ENCODE assay signal across 10 cellular contexts in the genomic region with DNA sequence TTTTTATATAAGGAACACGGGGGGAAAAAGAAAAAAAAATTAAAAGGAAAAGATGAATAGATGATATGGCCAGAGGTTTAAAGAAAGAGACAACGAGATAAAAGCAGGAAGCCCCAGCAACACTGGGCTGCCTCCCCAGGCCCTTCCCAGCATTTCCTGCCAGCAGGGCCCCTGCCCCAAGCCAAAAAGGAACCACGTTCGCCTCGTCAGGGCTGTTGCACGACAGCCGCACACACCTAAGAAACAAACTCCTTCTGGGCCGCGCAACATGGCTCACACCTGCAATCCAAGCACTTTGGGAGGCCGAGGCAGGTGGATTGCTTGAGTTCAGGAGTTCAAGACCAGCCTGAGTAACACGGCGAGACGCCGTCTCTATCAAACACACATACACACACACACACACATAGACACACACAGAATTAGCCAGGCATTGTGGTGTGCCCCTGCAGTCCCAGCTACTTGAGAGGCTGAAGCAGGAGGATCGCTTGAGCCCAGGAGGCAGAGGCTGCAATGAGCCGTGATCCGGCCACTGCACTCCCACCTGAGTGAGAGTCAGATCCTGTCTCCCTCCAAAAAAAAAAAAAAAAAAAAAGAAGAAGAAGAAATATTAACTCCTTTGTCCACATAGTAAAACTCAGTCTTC.
DNase-seq lines count a peak whose midpoint lies in the region; ATAC-seq and TF ChIP-seq lines count a peak whose summit lies in the region.
"Had no signal": no experiment of that assay in that cellular context is flagged by ENCODE, and none has a peak within 500 bp of the region (broad histone marks: within the 10 kb centered on the region; RNA-seq: fewer than 3 reads in every experiment).

No MANE protein-coding gene starts in this region.

- H2AFZ ChIP-seq in DND-41 (ENCODE audit: low read depth, low read length) = no peak overlapping the region

- peak overlapping the region; percentile 89 for H3K27ac Mint-ChIP-seq in activated naive CD8-positive, alpha-beta T cell treated with anti-CD3 and anti-CD28 coated beads for 36 hours
- H3K27ac Mint-ChIP-seq in nephron = peak overlapping the region; percentile 68 to 88 (median 87)

- peaks cover 97% of the 10 kb centered on the region for H4K20me1 ChIP-seq in DND-41 (ENCODE audit: insufficient read depth, low read length)

- H3K27ac ChIP-seq in DND-41 (ENCODE audit: low read length) = peak overlapping the region; percentile 26; the same call in 1 of the 2 replicates
- peak overlapping the region; percentile 15 for H3K27ac ChIP-seq in KOPT-K1 (ENCODE audit: low read depth, low read length, poor library complexity, severe bottlenecking)
- no peak overlapping the region for H3K27ac ChIP-seq in ascending aorta

- H3K4me3 Mint-ChIP-seq in activated naive CD8-positive, alpha-beta T cell treated with anti-CD3 and anti-CD28 coated beads for 36 hours = peak overlapping the region; percentile 62
- H3K4me3 Mint-ChIP-seq in nephron = peak overlapping the region in 1 of 3 experiments; percentile 33

- H3K4me3 ChIP-seq in DND-41 (ENCODE audit: low read depth in 1 of 2, low read length in 2 of 2) = no peak overlapping the region
- no peak overlapping the region for H3K4me3 ChIP-seq in HAP-1
- H3K4me3 ChIP-seq in ascending aorta = no peak overlapping the region

- intact Hi-C loops in ascending aorta (cut with DNase I) = no loop called here

- no peak overlapping the region for H3K9ac ChIP-seq in DND-41 (ENCODE audit: low read depth, low read length)

- 0 out of 3 replicates have a peak, but pooled peaks have one; percentile 41 for ATAC-seq in DND-41 (ENCODE audit: insufficient read depth, low read depth)
- ATAC-seq in HG02610 (IDR thresholded peaks at IDR 0.05; ENCODE audit: unreplicated experiment) = no peak

- H3K9me3 Mint-ChIP-seq in activated naive CD8-positive, alpha-beta T cell treated with anti-CD3 and anti-CD28 coated beads for 36 hours = no peaks in the 10 kb centered on the region
- H3K9me3 Mint-ChIP-seq in nephron = no peaks in the 10 kb centered on the region

- peaks cover 10% of the 10 kb centered on the region; the same call in 1 of the 2 replicates for H3K4me1 ChIP-seq in DND-41 (ENCODE audit: insufficient read depth, low read length)
- H3K4me1 ChIP-seq in HAP-1 = no peaks in the 10 kb centered on the region; the same call in 1 of the 2 replicates
- peaks cover 25 to 44% of the 10 kb centered on the region in 2 donors for H3K4me1 ChIP-seq in ascending aorta

- peaks cover 99% of the 10 kb centered on the region for H3K79me2 ChIP-seq in DND-41 (ENCODE audit: insufficient read depth, low read length)

- H3K9me3 ChIP-seq in DND-41 (ENCODE audit: insufficient read depth, low read length, severe bottlenecking) = no peaks in the 10 kb centered on the region
- H3K9me3 ChIP-seq in KOPT-K1 (ENCODE audit: insufficient read depth, low read length, poor library complexity, severe bottlenecking) = no peaks in the 10 kb centered on the region
- no peaks in the 10 kb centered on the region for H3K9me3 ChIP-seq in HAP-1
- H3K9me3 ChIP-seq in ascending aorta = no peaks in the 10 kb centered on the region

- H3K27me3 Mint-ChIP-seq in activated naive CD8-positive, alpha-beta T cell treated with anti-CD3 and anti-CD28 coated beads for 36 hours = no peaks in the 10 kb centered on the region
- no peaks in the 10 kb centered on the region for H3K27me3 Mint-ChIP-seq in nephron (ENCODE audit: low read depth)

- H3K4me2 ChIP-seq in DND-41 (ENCODE audit: insufficient read depth, low read length) = no peak overlapping the region

- peaks cover 83% of the 10 kb centered on the region for H3K4me1 Mint-ChIP-seq in activated naive CD8-positive, alpha-beta T cell treated with anti-CD3 and anti-CD28 coated beads for 36 hours
- peaks cover 74% of the 10 kb centered on the region for H3K4me1 Mint-ChIP-seq in nephron

- H3K36me3 Mint-ChIP-seq in activated naive CD8-positive, alpha-beta T cell treated with anti-CD3 and anti-CD28 coated beads for 36 hours = peaks cover 28% of the 10 kb centered on the region
- H3K36me3 Mint-ChIP-seq in nephron (ENCODE audit: low read depth) = no peaks in the 10 kb centered on the region

- DNase-seq in DND-41 (peak; percentile 31), hepatic stellate cell (ENCODE audit: low spot score) (no peak), HAP-1 (ENCODE audit: low spot score in 2 of 2) (no peak), ascending aorta (ENCODE audit: low spot score in 2 of 2) (no peak)
- DNase-seq in activated naive CD8-positive, alpha-beta T cell treated with anti-CD3 and anti-CD28 coated beads for 36 hours = peak; percentile 39
- DNase-seq: activated CD4-positive, CD25-positive, alpha-beta regulatory T cell; NCI-H187 had no signal

- H3K27me3 ChIP-seq in DND-41 (ENCODE audit: insufficient read depth, low read length, poor library complexity) (no peaks in the 10 kb centered on the region), HAP-1 (ENCODE audit: low read depth) (no peaks in the 10 kb centered on the region), ascending aorta (no peaks in the 10 kb centered on the region)

- TF ChIP-seq CTCF in DND-41 (IDR thresholded peaks at IDR 0.05; ENCODE audit: borderline replicate concordance, extremely low read depth, low read length, poor library complexity, severe bottlenecking) (no peak), nephron (IDR thresholded peaks at IDR 0.05; ENCODE audit: unreplicated experiment in 3 of 3) (no peak), ascending aorta (IDR thresholded peaks at IDR 0.05) (no peak)

- H3K36me3 ChIP-seq in DND-41 (ENCODE audit: insufficient read depth, low read length) = peaks cover 48% of the 10 kb centered on the region
- H3K36me3 ChIP-seq in KOPT-K1 (ENCODE audit: insufficient read depth, low read length) = no peaks in the 10 kb centered on the region; the same call in 1 of the 2 replicates
- no peaks in the 10 kb centered on the region; the same call in none of the 2 replicates for H3K36me3 ChIP-seq in HAP-1 (replicated peaks)
- no peaks in the 10 kb centered on the region for H3K36me3 ChIP-seq in ascending aorta

- in situ Hi-C loops in HAP-1 (cut with MboI; ENCODE audit: low sequenced_read_pairs) = no loop called here

Comparison
In these comparisons a context has a peak if more than half of its experiments do, and no peak if none do; other contexts are left out.
1. DNase-seq: peak in DND-41 (single experiment) and activated naive CD8-positive, alpha-beta T cell treated with anti-CD3 and anti-CD28 coated beads for 36 hours (single experiment); none in hepatic stellate cell (single experiment), HAP-1 (0 of 2) and ascending aorta (0 of 2).
2. H3K27ac ChIP-seq: peak in DND-41 (single experiment) and KOPT-K1 (single experiment); none in ascending aorta (0 of 2).